Comparison of ENCODE assay signal across 8 cellular contexts in the genomic region with DNA sequence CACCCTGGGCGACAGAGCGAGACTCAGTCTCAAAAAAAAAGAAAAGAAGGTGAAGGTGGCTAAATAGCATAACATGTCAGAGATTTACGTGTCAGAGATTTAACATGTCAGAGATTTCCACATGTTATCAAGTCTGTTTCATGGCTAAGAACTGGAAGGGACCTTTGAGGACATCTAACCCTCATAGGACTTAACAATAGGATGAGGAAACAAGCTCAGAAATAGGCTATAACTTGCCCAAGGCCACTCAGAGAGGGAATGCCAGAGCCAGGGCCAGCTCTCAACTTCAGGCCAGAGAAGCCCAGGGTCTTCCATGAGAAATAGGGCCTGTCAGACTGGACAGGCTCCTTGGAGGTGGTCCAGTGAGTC. TPM values are rescaled to one million over a fixed set of nuclear protein-coding genes. Genes with fewer than 3 reads are reported as not detected.
A peak's percentile ranks its signal among the peaks of the same experiment; 100 is the strongest.
DNase-seq lines count a peak whose midpoint lies in the region; ATAC-seq and TF ChIP-seq lines count a peak whose summit lies in the region.

No MANE protein-coding gene starts in this region.

- TF ChIP-seq CTCF in omental fat pad (IDR thresholded peaks at IDR 0.05), result no peak

- H3K27ac ChIP-seq in epithelial cell of prostate, result peak overlapping the region; percentile 37

- peak; percentile 38 for DNase-seq in MV-4-11 (lab: John Stamatoyannopoulos, UW)
- DNase-seq in epithelial cell of prostate (ENCODE audit: low read depth, low spot score), result no peak
- DNase-seq in omental fat pad (ENCODE audit: low spot score), result no peak
- DNase-seq in NCI-H226, result no peak
- DNase-seq in T1000 (lab: John Stamatoyannopoulos, UW), result no peak

- ATAC-seq in GM21447 (IDR thresholded peaks at IDR 0.05; ENCODE audit: unreplicated experiment) (peak; percentile 17), omental fat pad (ENCODE audit: low FRiP score) (peak; percentile 12), HG02981 (IDR thresholded peaks at IDR 0.05; ENCODE audit: unreplicated experiment) (no peak), GM18868 (IDR thresholded peaks at IDR 0.05; ENCODE audit: unreplicated experiment) (no peak)

RNA-seq across cellular contexts. Expression of gene ZNF629, which starts 26.8 kb away (rescaled TPM):
- 10 to 100 TPM in 2 of 4 donors, 1 to 10 TPM in 2; 8.7 to 15.0 (median 11.5) TPM for total RNA-seq in omental fat pad

RNA-seq across cellular contexts. Expression of gene RNF40, which starts 51.7 kb away (rescaled TPM):
- 10 to 100 TPM; 53.9 to 77.7 (median 69.5) TPM for total RNA-seq in omental fat pad

RNA-seq across cellular contexts. Expression of gene CFAP119, which starts 51.9 kb away (rescaled TPM):
- 1 to 10 TPM; 1.4 to 4.8 (median 2.5) TPM for total RNA-seq in omental fat pad

Comparison
In these comparisons a context has a peak if more than half of its experiments do, and no peak if none do; other contexts are left out.
1. ATAC-seq: peak in GM21447 (single experiment) and omental fat pad (single experiment); none in HG02981 (single experiment) and GM18868 (single experiment).